Comparison of ENCODE assay signal across 8 cellular contexts in genomic region chr6:37137201-37137880, GRCh38. TPM values are rescaled to one million over a fixed set of nuclear protein-coding genes. Genes with fewer than 3 reads are reported as not detected.
DNase-seq lines count a peak whose midpoint lies in the region; ATAC-seq, FAIRE-seq and TF ChIP-seq lines count a peak whose summit lies in the region.

No MANE protein-coding gene starts in this region.

- dilution Hi-C loops in keratinocyte (cut with MboI; ENCODE audit: extremely low pct_ligation_motif_present, low sequenced_read_pairs), result no loop called here

- no peaks in the 10 kb centered on the region for H3K36me3 ChIP-seq in keratinocyte (ENCODE audit: control insufficient read depth in 2 of 2, extremely low read depth in 1 of 2, insufficient read depth in 2 of 2, low read length in 2 of 2)

- peak overlapping the region; percentile 60 for H2AFZ ChIP-seq in keratinocyte (ENCODE audit: control insufficient read depth, low read length)

- peak overlapping the region; percentile 54 for H3K4me2 ChIP-seq in keratinocyte (ENCODE audit: control insufficient read depth, extremely low read depth, insufficient read depth, low read depth, low read length)

- no peak overlapping the region for H3K4me3 ChIP-seq in keratinocyte (ENCODE audit: control insufficient read depth in 2 of 3, extremely low read depth in 1 of 3, insufficient read depth in 2 of 3, low read depth in 1 of 3, low read length in 3 of 3)

- H4K20me1 ChIP-seq in keratinocyte (ENCODE audit: control insufficient read depth, extremely low read depth, insufficient read depth, low read length), result no peaks in the 10 kb centered on the region

- peak overlapping the region; percentile 82 for H3K27ac ChIP-seq in keratinocyte (ENCODE audit: control insufficient read depth, insufficient read depth, low read length)

- peak overlapping the region; percentile 71 for H3K9ac ChIP-seq in keratinocyte (ENCODE audit: control insufficient read depth, extremely low read depth, insufficient read depth, low read length)

- peak; percentile 75 for DNase-seq in GM10248 (ENCODE audit: extremely low spot score)
- DNase-seq in brain pericyte (ENCODE audit: low read depth, low spot score), result peak; percentile 78
- peak; percentile 56 for DNase-seq in keratinocyte (ENCODE audit: low read depth, low spot score)
- peak; percentile 68 for DNase-seq in stimulated activated CD8-positive, alpha-beta memory T cell treated with anti-CD3 and anti-CD28 coated beads, Interleukin-4, amount 100 ng/mL, for 48 hours

- ATAC-seq in HG02973 (IDR thresholded peaks at IDR 0.05; ENCODE audit: unreplicated experiment) (no peak), GM19035 (IDR thresholded peaks at IDR 0.05; ENCODE audit: unreplicated experiment) (no peak), HG02623 (IDR thresholded peaks at IDR 0.05; ENCODE audit: unreplicated experiment) (no peak)

- CTCF ChIA-PET in GM10248 (lab: Yijun Ruan, JAX), result interaction anchor here (0.7 kb wide), 1 partner anchor 26 kb away, joined by 3 read pairs; no protein-coding TSS in a partner anchor

- H3K9me1 ChIP-seq in keratinocyte (ENCODE audit: control insufficient read depth, extremely low read depth, insufficient read depth, low read length), result no peaks in the 10 kb centered on the region

- peaks cover 47% of the 10 kb centered on the region for H3K4me1 ChIP-seq in keratinocyte (ENCODE audit: control insufficient read depth, extremely low read depth, insufficient read depth, low read length)

- H3K79me2 ChIP-seq in keratinocyte (ENCODE audit: control insufficient read depth, insufficient read depth, low read length), result no peaks in the 10 kb centered on the region

- no peaks in the 10 kb centered on the region for H3K27me3 ChIP-seq in keratinocyte (ENCODE audit: control insufficient read depth, extremely low read depth, insufficient read depth, low read length)

- FAIRE-seq in keratinocyte (lab: Jason Lieb, UNC), result peak; percentile 46

- no peaks in the 10 kb centered on the region for H3K9me3 ChIP-seq in keratinocyte (ENCODE audit: control insufficient read depth, low read depth, low read length)

- POLR2A ChIA-PET in GM10248 (lab: Yijun Ruan, JAX), result interaction anchor here (0.6 kb wide), 1 partner anchor 11 kb away, joined by 3 read pairs; no protein-coding TSS in a partner anchor

- TF ChIP-seq CTCF in GM10248 (IDR thresholded peaks at IDR 0.05; ENCODE audit: control extremely low read depth, extremely low read depth, low read depth, missing control alignments) (no peak), keratinocyte (optimal IDR thresholded peaks at IDR 0.05 in 1 of 3, IDR thresholded peaks at IDR 0.05 in 1 of 3, conservative IDR thresholded peaks at IDR 0.05 in 1 of 3; ENCODE audit: extremely low read depth in 1 of 3, insufficient read depth in 2 of 3, low read length in 3 of 3) (no peak)

TF ChIP-seq in PFSK-1, 5 proteins besides CTCF, POLR2A, EP300 and RAD21:
- TF ChIP-seq POLR2AphosphoS5 (IDR thresholded peaks at IDR 0.05; ENCODE audit: low read depth, low read length), result no peak
- 0 out of 2 replicates have a peak, but pooled peaks have one; percentile 31 for TF ChIP-seq SIN3A (IDR thresholded peaks at IDR 0.05; ENCODE audit: borderline replicate concordance, insufficient read depth, low read length)

RNA-seq across cellular contexts. Expression of gene PIM1, which starts 32.6 kb away (rescaled TPM):
- polyA plus RNA-seq in PFSK-1 (2012; ENCODE audit: insufficient read length, low read depth), result 30.6 TPM
- 7.1 to 14.3 TPM (median 10.2 TPM) in 3 replicates for polyA plus RNA-seq in keratinocyte
- polyA plus RNA-seq in keratinocyte (2011; ENCODE audit: low read depth), result 21.0 TPM
- polyA plus RNA-seq in keratinocyte (2011; cell fraction: cytosol; rRNA removed), result 6.8 and 8.2 TPM in 2 replicates
- 19.0 and 19.2 TPM in 2 replicates for polyA plus RNA-seq in keratinocyte (2011; cell fraction: nucleus; rRNA removed)
- 7.6 and 139 TPM in 2 replicates for polyA plus RNA-seq in keratinocyte (2012; ENCODE audit: low replicate concordance)
- 6.4 to 14.5 TPM (median 12.7 TPM) in 3 replicates for polyA minus RNA-seq in keratinocyte
- polyA minus RNA-seq in keratinocyte (2011; cell fraction: cytosol; rRNA and poly(A)+ RNA removed), result 10.2 TPM
- 9.1 and 11.7 TPM in 2 replicates for polyA minus RNA-seq in keratinocyte (2011; cell fraction: nucleus; rRNA and poly(A)+ RNA removed)
